ENCODE assay signal across 23 cellular contexts in the genomic region with DNA sequence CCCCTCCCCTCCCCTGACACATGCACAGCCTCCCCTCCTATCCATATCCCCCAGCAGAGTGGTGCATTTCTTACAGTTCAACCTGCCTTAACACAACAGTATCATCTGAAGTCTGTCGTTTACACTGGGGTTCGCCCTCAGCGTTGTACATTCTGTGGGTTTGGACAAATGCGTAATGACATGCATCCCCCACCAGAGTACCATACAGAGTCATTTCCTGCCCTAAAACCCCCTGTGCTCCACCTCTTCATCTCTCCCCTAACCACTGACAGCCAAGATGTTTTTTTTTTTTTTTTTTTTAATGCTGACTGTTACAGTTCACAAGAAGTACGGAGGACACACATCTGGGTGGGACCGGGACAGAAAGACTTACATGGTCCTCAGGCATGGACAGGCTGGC. TPM values are rescaled to one million over a fixed set of nuclear protein-coding genes. Genes with fewer than 3 reads are reported as not detected.
DNase-seq lines count a peak whose midpoint lies in the region; ATAC-seq, FAIRE-seq and TF ChIP-seq lines count a peak whose summit lies in the region.
"Had no signal": no experiment of that assay in that cellular context is flagged by ENCODE, and none has a peak within 500 bp of the region (broad histone marks: within the 10 kb centered on the region; RNA-seq: fewer than 3 reads in every experiment).

No MANE protein-coding gene starts in this region.

- no peak overlapping the region for H3K4me2 ChIP-seq in DND-41 (ENCODE audit: insufficient read depth, low read length)

- H3K36me3 Mint-ChIP-seq in CD4-positive, alpha-beta T cell (ENCODE audit: low read depth) = no peaks in the 10 kb centered on the region
- no peaks in the 10 kb centered on the region for H3K36me3 Mint-ChIP-seq in activated T-helper 17 cell treated with anti-CD3 and anti-CD28 coated beads, Interleukin-2, amount 50 U/mL, for 72 hours (ENCODE audit: low read depth)
- H3K36me3 Mint-ChIP-seq in naive B cell = no peaks in the 10 kb centered on the region

- H3K27ac Mint-ChIP-seq in CD4-positive, alpha-beta T cell = no peak overlapping the region
- no peak overlapping the region for H3K27ac Mint-ChIP-seq in activated T-helper 17 cell treated with anti-CD3 and anti-CD28 coated beads, Interleukin-2, amount 50 U/mL, for 72 hours
- no peak overlapping the region for H3K27ac Mint-ChIP-seq in naive B cell
- H3K27ac Mint-ChIP-seq: HFFc6 had no signal

- H2AFZ ChIP-seq in DND-41 (ENCODE audit: low read depth, low read length) = no peak overlapping the region

- H3K79me2 ChIP-seq in DND-41 (ENCODE audit: insufficient read depth, low read length) = no peaks in the 10 kb centered on the region

- H3K36me3 ChIP-seq in DND-41 (ENCODE audit: insufficient read depth, low read length) = no peaks in the 10 kb centered on the region

- TF ChIP-seq CTCF in CD4-positive, alpha-beta T cell (IDR thresholded peaks at IDR 0.05) = no peak
- peak; percentile 21 for TF ChIP-seq CTCF in DND-41 (IDR thresholded peaks at IDR 0.05; ENCODE audit: borderline replicate concordance, extremely low read depth, low read length, poor library complexity, severe bottlenecking)

- no peaks in the 10 kb centered on the region for H3K27me3 Mint-ChIP-seq in CD4-positive, alpha-beta T cell
- H3K27me3 Mint-ChIP-seq in activated T-helper 17 cell treated with anti-CD3 and anti-CD28 coated beads, Interleukin-2, amount 50 U/mL, for 72 hours = peaks cover 19% of the 10 kb centered on the region
- H3K27me3 Mint-ChIP-seq in naive B cell = peaks cover 0 to 5% (median 0%) of the 10 kb centered on the region in 3 donors

- H3K4me3 Mint-ChIP-seq in CD4-positive, alpha-beta T cell = no peak overlapping the region
- H3K4me3 Mint-ChIP-seq in activated T-helper 17 cell treated with anti-CD3 and anti-CD28 coated beads, Interleukin-2, amount 50 U/mL, for 72 hours = no peak overlapping the region
- no peak overlapping the region for H3K4me3 Mint-ChIP-seq in naive B cell
- H3K4me3 Mint-ChIP-seq: HFFc6 had no signal

- no peak overlapping the region for H3K9ac ChIP-seq in DND-41 (ENCODE audit: low read depth, low read length)

- no peaks in the 10 kb centered on the region for H3K9me3 Mint-ChIP-seq in CD4-positive, alpha-beta T cell
- H3K9me3 Mint-ChIP-seq in activated T-helper 17 cell treated with anti-CD3 and anti-CD28 coated beads, Interleukin-2, amount 50 U/mL, for 72 hours = no peaks in the 10 kb centered on the region
- H3K9me3 Mint-ChIP-seq in naive B cell = no peaks in the 10 kb centered on the region
- H3K9me3 Mint-ChIP-seq: HFFc6 had no signal

- POLR2A ChIA-PET in CD4-positive, alpha-beta T cell (lab: Charles Lee) = no interaction called here

- H3K9me3 ChIP-seq in CD4-positive, alpha-beta T cell (ENCODE audit: control insufficient read depth, low read length) = no peaks in the 10 kb centered on the region
- H3K9me3 ChIP-seq in DND-41 (ENCODE audit: insufficient read depth, low read length, severe bottlenecking) = no peaks in the 10 kb centered on the region

- no peaks in the 10 kb centered on the region for H3K27me3 ChIP-seq in CD4-positive, alpha-beta T cell (ENCODE audit: control insufficient read depth, insufficient read depth, low read length)
- H3K27me3 ChIP-seq in DND-41 (ENCODE audit: insufficient read depth, low read length, poor library complexity) = peaks cover 16% of the 10 kb centered on the region

- DNase-seq in CD4-positive, alpha-beta T cell = no peak
- DNase-seq in DND-41 (peak; percentile 37), naive B cell (no peak), GDM1 (lab: John Stamatoyannopoulos, UW) (no peak), frontal cortex (ENCODE audit: low spot score in 2 of 2) (no peak)
- no peak for DNase-seq in stimulated activated CD4-positive, alpha-beta T cell treated with anti-CD3 and anti-CD28 coated beads, Interleukin-4, amount 100 ng/mL, for 4 hours
- DNase-seq: C1 segment of cervical spinal cord; DMS79; H7; HFFc6; KG1; NCI-H1092; NCI-H1436 treated with DMSO at 0.1 percent for 48 hours; NCI-H2029 treated with DMSO at 0.1 percent for 48 hours; NCI-H2171; NCI-H446 treated with DMSO at 0.1 percent for 48 hours; NCI-H748 treated with DMSO at 0.1 percent for 48 hours; NK-92 treated with Interleukin-12 subunit alpha and Interleukin-12 subunit beta, amount 100 ng/mL, for 24 hours; Right ventricle myocardium superior had no signal

- peak; percentile 74 for ATAC-seq in CD4-positive, alpha-beta T cell (ENCODE audit: poor library complexity)
- ATAC-seq in DND-41 (ENCODE audit: insufficient read depth, low read depth) (peak; percentile 90), naive B cell (ENCODE audit: low read depth in 2 of 2) (peak; percentile 48 to 50), GM19467 (IDR thresholded peaks at IDR 0.05; ENCODE audit: unreplicated experiment) (no peak)
- ATAC-seq in activated T-helper 17 cell treated with anti-CD3 and anti-CD28 coated beads, Interleukin-2, amount 50 U/mL, for 72 hours (replicated peaks) = peak; percentile 37

- CTCF ChIA-PET in CD4-positive, alpha-beta T cell (lab: Charles Lee) = no interaction called here

- no peaks in the 10 kb centered on the region for H4K20me1 ChIP-seq in DND-41 (ENCODE audit: insufficient read depth, low read length)

- no peak for FAIRE-seq in frontal cortex (lab: Jason Lieb, UNC)

- intact Hi-C loops in CD4-positive, alpha-beta T cell (cut with DNase I, micrococcal nuclease) = no loop called here

- no peaks in the 10 kb centered on the region for H3K4me1 ChIP-seq in DND-41 (ENCODE audit: insufficient read depth, low read length)

- no peak overlapping the region for H3K4me3 ChIP-seq in DND-41 (ENCODE audit: low read depth in 1 of 2, low read length in 2 of 2)

- H3K27ac ChIP-seq in CD4-positive, alpha-beta T cell (ENCODE audit: low read depth, low read length) = no peak overlapping the region
- H3K27ac ChIP-seq in DND-41 (ENCODE audit: low read length) = no peak overlapping the region

- no peaks in the 10 kb centered on the region for H3K4me1 Mint-ChIP-seq in CD4-positive, alpha-beta T cell (ENCODE audit: low read depth)
- no peaks in the 10 kb centered on the region for H3K4me1 Mint-ChIP-seq in activated T-helper 17 cell treated with anti-CD3 and anti-CD28 coated beads, Interleukin-2, amount 50 U/mL, for 72 hours
- H3K4me1 Mint-ChIP-seq in naive B cell = no peaks in the 10 kb centered on the region

RNA-seq across cellular contexts. Expression of gene POMC, which starts 22.6 kb away (rescaled TPM):
- total RNA-seq in CD4-positive, alpha-beta T cell = 1 to 10 TPM; 4.5 TPM
- total RNA-seq in activated T-helper 17 cell treated with anti-CD3 and anti-CD28 coated beads, Interleukin-2, amount 50 U/mL, for 72 hours = 1 to 10 TPM; 5.2 to 6.1 TPM
- polyA plus RNA-seq in naive B cell (ENCODE audit: low read depth in 6 of 6) = 10 to 100 TPM in 2 of 6 donors, 1 to 10 TPM in 4; 5.6 to 14.6 (median 7.5) TPM
- 1.2 TPM for total RNA-seq in frontal cortex
- total RNA-seq: HFFc6, M059J, OCI-LY7 had no signal
